In the genomic region with DNA sequence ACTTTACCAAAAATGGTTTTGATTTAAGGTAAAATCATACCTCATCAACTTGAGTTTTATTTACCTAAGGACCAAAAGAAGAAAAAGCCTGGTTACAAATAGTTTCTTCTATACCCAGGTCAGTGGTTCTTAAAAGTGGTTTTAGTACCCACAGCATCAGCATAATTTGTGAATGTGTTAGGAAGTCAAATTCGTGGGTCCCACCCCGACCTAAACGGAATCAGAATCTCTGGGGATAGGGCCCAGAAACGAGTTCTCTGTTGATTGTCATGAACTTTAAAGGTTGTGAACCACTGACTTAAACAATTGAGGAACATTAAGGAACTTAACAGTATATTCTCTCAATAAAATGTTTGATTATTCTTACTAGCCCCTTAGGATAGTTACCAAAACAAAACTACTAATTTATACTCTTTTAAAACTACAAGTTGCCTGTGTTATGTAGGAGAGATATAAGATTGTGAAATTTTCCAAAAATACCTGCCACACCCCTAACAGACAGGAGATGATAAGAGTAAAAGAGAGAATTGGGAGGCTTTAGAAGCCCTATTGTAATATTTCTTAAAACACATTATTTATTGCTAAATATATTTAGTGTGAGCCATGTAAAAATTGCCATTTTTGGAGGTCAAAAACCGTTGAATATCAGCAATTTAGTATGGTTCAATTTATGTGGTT, we compare ENCODE assay signal across 1 cellular context.
TF ChIP-seq lines count a peak whose summit lies in the region.

No MANE protein-coding gene starts in this region.

TF ChIP-seq in IMR-90, 13 proteins besides CTCF, POLR2A, EP300 and RAD21 (continued from another document):
- TF ChIP-seq, protein P1, sequence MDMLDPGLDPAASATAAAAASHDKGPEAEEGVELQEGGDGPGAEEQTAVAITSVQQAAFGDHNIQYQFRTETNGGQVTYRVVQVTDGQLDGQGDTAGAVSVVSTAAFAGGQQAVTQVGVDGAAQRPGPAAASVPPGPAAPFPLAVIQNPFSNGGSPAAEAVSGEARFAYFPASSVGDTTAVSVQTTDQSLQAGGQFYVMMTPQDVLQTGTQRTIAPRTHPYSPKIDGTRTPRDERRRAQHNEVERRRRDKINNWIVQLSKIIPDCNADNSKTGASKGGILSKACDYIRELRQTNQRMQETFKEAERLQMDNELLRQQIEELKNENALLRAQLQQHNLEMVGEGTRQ (IDR thresholded peaks at IDR 0.05; ENCODE audit: low read depth, low read length) = no peak
- TF ChIP-seq BHLHE40 (IDR thresholded peaks at IDR 0.05; ENCODE audit: low read depth, low read length) (no peak), MAFK (IDR thresholded peaks at IDR 0.05; ENCODE audit: low read depth, low read length) (no peak), RCOR1 (IDR thresholded peaks at IDR 0.05; ENCODE audit: insufficient replicate concordance, low read length) (no peak), NFE2L2 (IDR thresholded peaks at IDR 0.05; ENCODE audit: low read depth, low read length) (no peak), CHD1 (IDR thresholded peaks at IDR 0.05; ENCODE audit: low read depth, low read length) (no peak), RFX5 (IDR thresholded peaks at IDR 0.05; ENCODE audit: low read depth, low read length) (no peak), FOS (IDR thresholded peaks at IDR 0.05; ENCODE audit: low read depth, low read length) (no peak), MAZ (IDR thresholded peaks at IDR 0.05; ENCODE audit: borderline replicate concordance, low read depth, low read length) (no peak)
